16 cellular contexts compared by ENCODE assay signal in the genomic region with DNA sequence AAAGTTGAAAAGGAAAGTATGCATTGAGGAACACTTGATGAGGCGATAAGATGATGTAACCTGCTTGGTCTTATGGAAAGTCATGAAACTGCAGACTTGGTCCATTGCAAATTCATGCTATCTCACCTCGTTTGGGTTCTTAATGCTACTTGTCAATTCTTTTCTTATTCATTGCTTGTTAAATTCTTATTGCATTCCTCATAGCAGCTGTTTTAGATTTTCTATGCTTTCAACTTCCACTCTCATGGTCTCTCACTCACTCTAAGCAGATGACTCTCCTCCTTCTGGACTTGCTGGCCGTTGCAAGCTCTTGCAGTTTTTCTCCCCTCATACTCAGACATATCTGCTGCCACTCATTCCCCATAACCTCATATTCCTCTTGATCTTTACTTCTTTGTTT.
A peak's percentile ranks its signal among the peaks of the same experiment; 100 is the strongest.
DNase-seq lines count a peak whose midpoint lies in the region; ATAC-seq and TF ChIP-seq lines count a peak whose summit lies in the region.
"Had no signal": no experiment of that assay in that cellular context is flagged by ENCODE, and none has a peak within 500 bp of the region (broad histone marks: within the 10 kb centered on the region; RNA-seq: fewer than 3 reads in every experiment).

No MANE protein-coding gene starts in this region.

- intact Hi-C loops in left lung (cut with DNase I), result no loop called here
- intact Hi-C loops in activated CD8-positive, alpha-beta T cell treated with anti-CD3 and anti-CD28 coated beads for 36 hours (cut with micrococcal nuclease), result no loop called here

- H3K27ac ChIP-seq in HUES6 (ENCODE audit: low read depth, low read length) (peak overlapping the region; percentile 49; the same call in 1 of the 2 replicates), brain microvascular endothelial cell (peak overlapping the region; percentile 8), left lung (no peak overlapping the region)
- H3K27ac ChIP-seq: spleen had no signal

- H3K9ac ChIP-seq in HUES6 (ENCODE audit: low read length), result no peak overlapping the region

- peak; percentile 16 for ATAC-seq in left lung
- ATAC-seq in GM18861 (IDR thresholded peaks at IDR 0.05; ENCODE audit: unreplicated experiment), result no peak
- ATAC-seq in activated CD8-positive, alpha-beta T cell treated with anti-CD3 and anti-CD28 coated beads for 36 hours, result no peak
- ATAC-seq in activated T-cell treated with anti-CD3 and anti-CD28 coated beads, Interleukin-2, amount 50 U/mL, for 4 hours, result no peak
- ATAC-seq: stimulated activated naive CD8-positive, alpha-beta T cell treated with anti-CD3 and anti-CD28 coated beads, Interleukin-15, Interleukin-2, amounts not matched to agents 100 U/mL and 50 U/mL, for 24 hours had no signal

- H3K9me3 ChIP-seq in HUES6 (ENCODE audit: control insufficient read depth, insufficient read depth, low read depth, low read length) (no peaks in the 10 kb centered on the region), left lung (no peaks in the 10 kb centered on the region)
- H3K9me3 ChIP-seq: spleen had no signal

- CTCF ChIA-PET in activated CD8-positive, alpha-beta T cell treated with anti-CD3 and anti-CD28 coated beads for 36 hours (lab: Charles Lee), result no interaction called here

- H3K4me3 ChIP-seq in AG09309 (ENCODE audit: control insufficient read depth, low read depth, low read length) (no peak overlapping the region), HUES6 (ENCODE audit: low read depth, low read length) (no peak overlapping the region), brain microvascular endothelial cell (ENCODE audit: low read depth, low read length) (no peak overlapping the region), left lung (no peak overlapping the region)
- H3K4me3 ChIP-seq: spleen had no signal

- no peak overlapping the region for H3K4me3 Mint-ChIP-seq in activated CD8-positive, alpha-beta T cell treated with anti-CD3 and anti-CD28 coated beads for 36 hours
- H3K4me3 Mint-ChIP-seq in activated T-cell treated with anti-CD3 and anti-CD28 coated beads, Interleukin-2, amount 50 U/mL, for 4 hours, result no peak overlapping the region

- H3K4me1 ChIP-seq in HUES6 (ENCODE audit: control insufficient read depth, insufficient read depth, low read length) (peaks cover 12% of the 10 kb centered on the region; the same call in 1 of the 2 replicates), left lung (peaks cover 0 to 12% of the 10 kb centered on the region in 2 donors)
- H3K4me1 ChIP-seq: spleen had no signal

- no peaks in the 10 kb centered on the region for H3K9me3 Mint-ChIP-seq in activated CD8-positive, alpha-beta T cell treated with anti-CD3 and anti-CD28 coated beads for 36 hours
- H3K9me3 Mint-ChIP-seq in activated T-cell treated with anti-CD3 and anti-CD28 coated beads, Interleukin-2, amount 50 U/mL, for 4 hours, result no peaks in the 10 kb centered on the region

- POLR2A ChIA-PET in activated CD8-positive, alpha-beta T cell treated with anti-CD3 and anti-CD28 coated beads for 36 hours (lab: Charles Lee), result no interaction called here

- in situ Hi-C loops in brain microvascular endothelial cell (cut with HindIII; ENCODE audit: low pct_ligation_motif_present, low sequenced_read_pairs), result no loop called here

- TF ChIP-seq CTCF in AG09309 (IDR thresholded peaks at IDR 0.05; ENCODE audit: control insufficient read depth, insufficient read depth, low read depth, low read length, missing control alignments) (peak; percentile 27), brain microvascular endothelial cell (IDR thresholded peaks at IDR 0.05; ENCODE audit: low read depth, low read length, missing control alignments) (no peak), left lung (IDR thresholded peaks at IDR 0.05) (no peak)
- TF ChIP-seq CTCF in activated CD8-positive, alpha-beta T cell treated with anti-CD3 and anti-CD28 coated beads for 36 hours (IDR thresholded peaks at IDR 0.05), result no peak

- H3K27ac Mint-ChIP-seq in activated CD8-positive, alpha-beta T cell treated with anti-CD3 and anti-CD28 coated beads for 36 hours, result no peak overlapping the region

- H3K36me3 ChIP-seq in HUES6 (ENCODE audit: control insufficient read depth, insufficient read depth, low read length) (no peaks in the 10 kb centered on the region), brain microvascular endothelial cell (replicated peaks) (no peaks in the 10 kb centered on the region), left lung (no peaks in the 10 kb centered on the region)
- H3K36me3 ChIP-seq: spleen had no signal

- no peaks in the 10 kb centered on the region for H3K27me3 Mint-ChIP-seq in activated CD8-positive, alpha-beta T cell treated with anti-CD3 and anti-CD28 coated beads for 36 hours
- H3K27me3 Mint-ChIP-seq in activated T-cell treated with anti-CD3 and anti-CD28 coated beads, Interleukin-2, amount 50 U/mL, for 4 hours (ENCODE audit: low read depth), result no peaks in the 10 kb centered on the region

- DNase-seq in AG09309 (ENCODE audit: low read depth), result peak; percentile 89
- peak; percentile 34 for DNase-seq in brain microvascular endothelial cell
- no peak for DNase-seq in left lung
- no peak for DNase-seq in activated CD8-positive, alpha-beta T cell treated with anti-CD3 and anti-CD28 coated beads for 36 hours
- DNase-seq in NCI-H2171 treated with DMSO at 0.1 percent for 48 hours (lab: John Stamatoyannopoulos, UW), result no peak
- DNase-seq in activated T-cell treated with anti-CD3 and anti-CD28 coated beads, Interleukin-2, amount 50 U/mL, for 4 hours, result no peak
- DNase-seq: activated CD4-positive, alpha-beta T cell treated with anti-CD3 and anti-CD28 coated beads, Interleukin-2, amount 50 U/mL, for 4 hours; activated T-cell treated with anti-CD3 and anti-CD28 coated beads, Interleukin-2, amount 50 U/mL, for 48 hours; hippocampal formation; Karpas-422; NCI-H1436 treated with DMSO at 0.1 percent for 48 hours; NCI-H446; spleen; stimulated activated naive CD8-positive, alpha-beta T cell treated with anti-CD3 and anti-CD28 coated beads, Interleukin-15, Interleukin-2, amounts not matched to agents 100 U/mL and 50 U/mL, for 24 hours had no signal

- H3K4me1 Mint-ChIP-seq in activated CD8-positive, alpha-beta T cell treated with anti-CD3 and anti-CD28 coated beads for 36 hours (ENCODE audit: low read depth), result no peaks in the 10 kb centered on the region
- H3K4me1 Mint-ChIP-seq in activated T-cell treated with anti-CD3 and anti-CD28 coated beads, Interleukin-2, amount 50 U/mL, for 4 hours (ENCODE audit: low read depth), result no peaks in the 10 kb centered on the region

- H3K27me3 ChIP-seq in HUES6 (ENCODE audit: control insufficient read depth, insufficient read depth, low read length) (no peaks in the 10 kb centered on the region), brain microvascular endothelial cell (replicated peaks) (no peaks in the 10 kb centered on the region), left lung (no peaks in the 10 kb centered on the region)
- H3K27me3 ChIP-seq: spleen had no signal

- no peaks in the 10 kb centered on the region for H3K36me3 Mint-ChIP-seq in activated CD8-positive, alpha-beta T cell treated with anti-CD3 and anti-CD28 coated beads for 36 hours (ENCODE audit: low read depth)
- no peaks in the 10 kb centered on the region for H3K36me3 Mint-ChIP-seq in activated T-cell treated with anti-CD3 and anti-CD28 coated beads, Interleukin-2, amount 50 U/mL, for 4 hours (ENCODE audit: insufficient read depth)

Comparison
In these comparisons a context has a peak if more than half of its experiments do, and no peak if none do; other contexts are left out.
1. DNase-seq: peak in AG09309 (single experiment) and brain microvascular endothelial cell (single experiment); none in left lung (0 of 2), activated CD8-positive, alpha-beta T cell treated with anti-CD3 and anti-CD28 coated beads for 36 hours (single experiment), NCI-H2171 treated with DMSO at 0.1 percent for 48 hours (single experiment) and activated T-cell treated with anti-CD3 and anti-CD28 coated beads, Interleukin-2, amount 50 U/mL, for 4 hours (single experiment).
2. H3K27ac ChIP-seq: peak in HUES6 (single experiment) and brain microvascular endothelial cell (single experiment); none in left lung (0 of 2).